8 cellular contexts compared by ENCODE assay signal in the genomic region with DNA sequence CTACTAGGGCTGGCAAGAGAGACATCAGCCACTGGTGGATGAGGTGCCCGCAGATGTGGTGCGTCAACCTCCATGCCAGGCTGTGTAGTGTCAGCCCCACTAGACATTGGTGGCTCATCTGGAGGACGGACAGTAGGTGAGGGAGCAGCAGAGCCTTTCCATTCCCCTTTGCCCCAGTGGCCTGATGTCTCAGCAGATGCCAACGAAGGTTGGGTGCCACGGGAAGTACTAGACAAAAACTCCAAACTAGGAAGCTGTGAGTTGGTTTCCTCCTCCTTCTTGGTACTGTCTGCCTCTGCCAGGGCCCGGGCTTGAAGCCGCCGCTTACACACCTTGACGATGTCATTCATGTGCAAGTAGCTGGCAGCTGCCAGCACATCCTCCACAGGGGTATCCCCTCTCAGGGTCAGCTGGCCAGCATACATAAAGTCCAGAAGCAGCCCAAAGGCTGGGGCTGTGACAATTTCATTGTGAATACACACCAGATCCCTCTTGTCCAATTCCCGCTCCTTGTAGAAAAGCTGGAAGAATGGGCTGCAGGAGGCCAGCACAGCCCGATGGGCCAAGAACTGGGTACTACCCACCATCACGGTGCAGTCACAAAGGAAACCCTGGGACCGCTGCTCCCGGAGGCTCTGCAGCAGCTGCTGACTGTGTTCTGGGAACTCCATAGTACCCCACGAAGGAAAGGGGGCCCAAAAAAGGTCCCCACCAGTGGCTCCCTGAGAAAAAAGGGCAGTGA. TPM values are rescaled to one million over a fixed set of nuclear protein-coding genes. Genes with fewer than 3 reads are reported as not detected.
DNase-seq lines count a peak whose midpoint lies in the region; ATAC-seq, FAIRE-seq and TF ChIP-seq lines count a peak whose summit lies in the region.

No MANE protein-coding gene starts in this region.

- peaks cover 14 to 34% (median 19%) of the 10 kb centered on the region in 4 experiments for H3K36me3 ChIP-seq in H1 (ENCODE audit: control insufficient read depth in 2 of 4, insufficient read depth in 4 of 4, low read length in 3 of 4)
- H3K36me3 ChIP-seq in neutrophil, result no peaks in the 10 kb centered on the region

- no peak overlapping the region for H4K8ac ChIP-seq in H1 (ENCODE audit: extremely low read depth, insufficient read depth, low read length)

- H3K79me2 ChIP-seq in H1 (ENCODE audit: control insufficient read depth in 1 of 2, insufficient read depth in 2 of 2, low read length in 2 of 2), result peaks cover 10 to 57% of the 10 kb centered on the region in 2 experiments

- peak overlapping the region in 2 of 4 experiments; percentile 18 to 29; a peak in 2 of 7 replicates for H3K9ac ChIP-seq in H1 (replicated peaks in 1 of 4; ENCODE audit: extremely low read depth in 1 of 4, low read depth in 3 of 4, low read length in 3 of 4)

- no peak for FAIRE-seq in H1 (lab: Jason Lieb, UNC)

- H3K9me3 ChIP-seq in H1 (ENCODE audit: insufficient read depth in 2 of 2, low read depth in 1 of 2, low read length in 1 of 2) (no peaks in the 10 kb centered on the region), neutrophil (no peaks in the 10 kb centered on the region)

- POLR2A ChIA-PET in H1 (lab: Charles Lee; ENCODE audit: partially characterized antibody), result interaction anchor here (0.9 to 16.9 kb wide), 28 partner anchors 8 to 179 kb away, joined by 3 to 192 read pairs (median 8); a partner anchor contains a TSS

- no peak overlapping the region; the same call in 1 of the 2 replicates for H2BK12ac ChIP-seq in H1 (ENCODE audit: low read depth, low read length)

- TF ChIP-seq POLR2A in NB4 (IDR thresholded peaks at IDR 0.05; ENCODE audit: extremely low read depth, insufficient read length) (no peak), H1 (IDR thresholded peaks at IDR 0.05; ENCODE audit: control extremely low read depth in 1 of 2, low read depth in 2 of 2, low read length in 2 of 2) (no peak)

- no peak for ATAC-seq in HG02642 (IDR thresholded peaks at IDR 0.05; ENCODE audit: poor library complexity, unreplicated experiment)
- no peak for ATAC-seq in HG02623 (IDR thresholded peaks at IDR 0.05; ENCODE audit: unreplicated experiment)
- ATAC-seq in HG03135 (IDR thresholded peaks at IDR 0.05; ENCODE audit: unreplicated experiment), result no peak

- TF ChIP-seq EP300 in H1 (IDR thresholded peaks at IDR 0.05; ENCODE audit: borderline replicate concordance in 1 of 2, low read depth in 2 of 2, low read length in 2 of 2), result no peak

- peaks cover 16% of the 10 kb centered on the region for H3K79me1 ChIP-seq in H1 (ENCODE audit: low read depth, low read length)

- H3K27me3 ChIP-seq in H1 (replicated peaks in 1 of 4; ENCODE audit: control insufficient read depth in 3 of 4, extremely low read depth in 1 of 4, insufficient read depth in 3 of 4, low read length in 3 of 4), result no peaks in the 10 kb centered on the region
- no peaks in the 10 kb centered on the region for H3K27me3 ChIP-seq in neutrophil

- H3K4ac ChIP-seq in H1 (replicated peaks; ENCODE audit: insufficient read length, low read depth, low read length), result no peak overlapping the region

- no peak for TF ChIP-seq RAD21 in H1 (IDR thresholded peaks at IDR 0.05 in 1 of 2, conservative IDR thresholded peaks at IDR 0.05 in 1 of 2; ENCODE audit: low read depth in 2 of 2, low read length in 2 of 2)

- no peak overlapping the region for H3K23ac ChIP-seq in H1 (ENCODE audit: insufficient read length)

- no peak overlapping the region for H4K5ac ChIP-seq in H1 (ENCODE audit: insufficient read length, low read depth, low read length)

- H3K4me1 ChIP-seq in H1 (replicated peaks in 1 of 4; ENCODE audit: control insufficient read depth in 3 of 4, insufficient read depth in 4 of 4, low read length in 3 of 4), result peaks cover 4 to 7% (median 4%) of the 10 kb centered on the region in 4 experiments
- peaks cover 14 to 18% of the 10 kb centered on the region in 2 experiments for H3K4me1 ChIP-seq in neutrophil (ENCODE audit: control insufficient read depth in 1 of 2, insufficient read depth in 1 of 2, low read depth in 1 of 2, low read length in 1 of 2)

- H3K18ac ChIP-seq in H1 (ENCODE audit: extremely low read depth, low read length), result no peak overlapping the region

- no peak overlapping the region for H3K14ac ChIP-seq in H1 (ENCODE audit: insufficient read length)

- H3K27ac ChIP-seq in H1 (ENCODE audit: low read depth, low read length) (peak overlapping the region; percentile 0; the same call in 1 of the 2 replicates), neutrophil (peak overlapping the region; percentile 91)

- no peak overlapping the region for H4K91ac ChIP-seq in H1 (replicated peaks; ENCODE audit: insufficient read length, low read length)

- H2AFZ ChIP-seq in H1 (ENCODE audit: low read length), result no peak overlapping the region

- H3K23me2 ChIP-seq in H1 (ENCODE audit: low read depth, low read length), result no peaks in the 10 kb centered on the region; the same call in 1 of the 2 replicates

- 92% methylated on average over 15 of the region's 15 CpGs; no CpG with 5 or more reads in 1 of the 2 experiments for WGBS in H1 (ENCODE audit: extremely low coverage in 1 of 2, insufficient coverage in 1 of 2, insufficient read length in 1 of 2, insufficient replicate concordance in 2 of 2, low coverage in 1 of 2, low lambda C conversion rate in 2 of 2, missing lambda C conversion rate in 1 of 2), 2 experiments

- H3K4me3 ChIP-seq in NB4 (ENCODE audit: low read depth, low read length) (peak overlapping the region; percentile 92), H1 (ENCODE audit: extremely low read depth in 1 of 4, insufficient read depth in 2 of 4, low read depth in 3 of 4, low read length in 4 of 4) (peak overlapping the region; percentile 74 to 89 (median 82); a peak in 6 of 8 replicates), neutrophil (ENCODE audit: low read depth in 1 of 2, low read length in 1 of 2) (peak overlapping the region; percentile 79 to 92)

- H2AK5ac ChIP-seq in H1 (ENCODE audit: low read depth, low read length), result no peak overlapping the region

- H3K4me2 ChIP-seq in H1 (ENCODE audit: insufficient read depth in 1 of 2, low read depth in 2 of 2, low read length in 2 of 2), result peak overlapping the region; percentile 63 to 82

- H3K56ac ChIP-seq in H1 (replicated peaks; ENCODE audit: insufficient read length, low read depth, low read length), result no peak overlapping the region

- H2BK120ac ChIP-seq in H1 (replicated peaks; ENCODE audit: low read depth, low read length), result no peak overlapping the region

- DNase-seq in D341Med (ENCODE audit: low spot score) (peak; percentile 38), NB4 (ENCODE audit: low read depth) (no peak), H1 (ENCODE audit: low read depth in 1 of 2, low spot score in 2 of 2) (no peak), AML-193 (lab: John Stamatoyannopoulos, UW) (no peak)

- peak overlapping the region; percentile 96; the same call in 1 of the 2 replicates for H2BK5ac ChIP-seq in H1 (ENCODE audit: low read depth, low read length)

- H2BK15ac ChIP-seq in H1 (ENCODE audit: low read length), result no peak overlapping the region

- no peak overlapping the region for H2BK20ac ChIP-seq in H1 (ENCODE audit: low read length)

- no peak for TF ChIP-seq CTCF in NB4 (IDR thresholded peaks at IDR 0.05; ENCODE audit: low read depth, low read length)
- TF ChIP-seq CTCF in H1 (IDR thresholded peaks at IDR 0.05; ENCODE audit: control extremely low read depth in 1 of 3, insufficient read depth in 1 of 3, low read depth in 1 of 3, low read length in 3 of 3), result no peak
- TF ChIP-seq CTCF in neutrophil (IDR thresholded peaks at IDR 0.05), result no peak

- CTCF ChIA-PET in H1 (lab: Charles Lee; ENCODE audit: partially characterized antibody), result interaction anchor here (0.6 to 5.4 kb wide), 14 partner anchors 9 to 159 kb away, joined by 3 to 48 read pairs (median 4); a partner anchor contains a TSS

- H4K20me1 ChIP-seq in H1 (replicated peaks in 1 of 2; ENCODE audit: control insufficient read depth in 1 of 2, insufficient read depth in 2 of 2, low read length in 2 of 2), result peaks cover 14 to 22% of the 10 kb centered on the region in 2 experiments

RNA-seq across cellular contexts. Expression of a gene that starts 0.8 kb away (rescaled TPM):
- 76.5 and 76.9 TPM in 2 replicates for total RNA-seq in H1 (2021; fragmentation: NEBNext Ultra II Directional; extraction: Animal tissue kit (Norgen Biotek cat#: 25700))
- 30.2 and 39.5 TPM in 2 replicates for polyA plus RNA-seq in H1 (2011; rRNA removed)
- polyA plus RNA-seq in H1 (2011; cell fraction: cytosol; rRNA removed), result 32.4 TPM
- 42.7 TPM for polyA plus RNA-seq in H1 (2011; cell fraction: nucleus; rRNA removed)
- 25.8 to 27.7 TPM (median 26.2 TPM) in 4 replicates for polyA plus RNA-seq in H1 (2012, experiment 1 of 2)
- 15.5 TPM for polyA plus RNA-seq in H1 (2012, experiment 2 of 2)
- 90.5 TPM for polyA plus RNA-seq in H1 (2013, experiment 1 of 2)
- polyA plus RNA-seq in H1 (2013, experiment 2 of 2), result 90.7 TPM
- polyA minus RNA-seq in H1 (2011; rRNA and poly(A)+ RNA removed), result 56.6 and 78.4 TPM in 2 replicates
- 36.3 TPM for polyA minus RNA-seq in H1 (2011; cell fraction: cytosol; rRNA and poly(A)+ RNA removed)
- 27.4 TPM for polyA minus RNA-seq in H1 (2011; cell fraction: nucleus; rRNA and poly(A)+ RNA removed)

RNA-seq across cellular contexts. Expression of a gene that starts 8.2 kb away (rescaled TPM):
- 126 and 131 TPM in 2 replicates for total RNA-seq in H1 (2021; fragmentation: NEBNext Ultra II Directional; extraction: Animal tissue kit (Norgen Biotek cat#: 25700))
- polyA plus RNA-seq in H1 (2011; rRNA removed), result 206 and 329 TPM in 2 replicates
- 216 TPM for polyA plus RNA-seq in H1 (2011; cell fraction: cytosol; rRNA removed)
- polyA plus RNA-seq in H1 (2011; cell fraction: nucleus; rRNA removed), result 133 TPM
- polyA plus RNA-seq in H1 (2012, experiment 1 of 2), result 202 to 238 TPM (median 211 TPM) in 4 replicates
- polyA plus RNA-seq in H1 (2012, experiment 2 of 2), result 166 TPM
- 117 TPM for polyA plus RNA-seq in H1 (2013, experiment 1 of 2)
- 127 TPM for polyA plus RNA-seq in H1 (2013, experiment 2 of 2)
- polyA minus RNA-seq in H1 (2011; rRNA and poly(A)+ RNA removed), result 152 and 168 TPM in 2 replicates
- 84.3 TPM for polyA minus RNA-seq in H1 (2011; cell fraction: cytosol; rRNA and poly(A)+ RNA removed)
- polyA minus RNA-seq in H1 (2011; cell fraction: nucleus; rRNA and poly(A)+ RNA removed), result 59.3 TPM

RNA-seq across cellular contexts. Expression of a gene that starts 18.0 kb away (rescaled TPM):
- 29.6 and 31.9 TPM in 2 replicates for total RNA-seq in H1 (2021; fragmentation: NEBNext Ultra II Directional; extraction: Animal tissue kit (Norgen Biotek cat#: 25700))
- 24.8 and 37.3 TPM in 2 replicates for polyA plus RNA-seq in H1 (2011; rRNA removed)
- 45.8 TPM for polyA plus RNA-seq in H1 (2011; cell fraction: cytosol; rRNA removed)
- 138 TPM for polyA plus RNA-seq in H1 (2011; cell fraction: nucleus; rRNA removed)
- 33.0 to 45.0 TPM (median 41.9 TPM) in 4 replicates for polyA plus RNA-seq in H1 (2012, experiment 1 of 2)
- polyA plus RNA-seq in H1 (2012, experiment 2 of 2), result 33.2 TPM
- 16.7 TPM for polyA plus RNA-seq in H1 (2013, experiment 1 of 2)
- polyA plus RNA-seq in H1 (2013, experiment 2 of 2), result 14.5 TPM
- 37.2 and 37.8 TPM in 2 replicates for polyA minus RNA-seq in H1 (2011; rRNA and poly(A)+ RNA removed)
- 22.2 TPM for polyA minus RNA-seq in H1 (2011; cell fraction: cytosol; rRNA and poly(A)+ RNA removed)
- 28.5 TPM for polyA minus RNA-seq in H1 (2011; cell fraction: nucleus; rRNA and poly(A)+ RNA removed)

RNA-seq across cellular contexts. Expression of a gene that starts 24.9 kb away (rescaled TPM):
- total RNA-seq in H1 (2021; fragmentation: NEBNext Ultra II Directional; extraction: Animal tissue kit (Norgen Biotek cat#: 25700)), result 34.1 and 34.5 TPM in 2 replicates
- polyA plus RNA-seq in H1 (2011; rRNA removed), result 25.4 and 28.1 TPM in 2 replicates
- polyA plus RNA-seq in H1 (2011; cell fraction: cytosol; rRNA removed), result 39.2 TPM
- 26.6 TPM for polyA plus RNA-seq in H1 (2011; cell fraction: nucleus; rRNA removed)
- 40.6 to 47.5 TPM (median 42.9 TPM) in 4 replicates for polyA plus RNA-seq in H1 (2012, experiment 1 of 2)
- polyA plus RNA-seq in H1 (2012, experiment 2 of 2), result 37.9 TPM
- 46.7 TPM for polyA plus RNA-seq in H1 (2013, experiment 1 of 2)
- 51.5 TPM for polyA plus RNA-seq in H1 (2013, experiment 2 of 2)
- 21.1 and 23.8 TPM in 2 replicates for polyA minus RNA-seq in H1 (2011; rRNA and poly(A)+ RNA removed)
- polyA minus RNA-seq in H1 (2011; cell fraction: cytosol; rRNA and poly(A)+ RNA removed), result 9.5 TPM
- polyA minus RNA-seq in H1 (2011; cell fraction: nucleus; rRNA and poly(A)+ RNA removed), result 16.9 TPM

RNA-seq across cellular contexts. Expression of a gene that starts 25.9 kb away (rescaled TPM):
- total RNA-seq in H1 (2021; fragmentation: NEBNext Ultra II Directional; extraction: Animal tissue kit (Norgen Biotek cat#: 25700)), result 44.3 and 46.4 TPM in 2 replicates
- polyA plus RNA-seq in H1 (2011; rRNA removed), result 12.7 and 14.9 TPM in 2 replicates
- 19.3 TPM for polyA plus RNA-seq in H1 (2011; cell fraction: cytosol; rRNA removed)
- polyA plus RNA-seq in H1 (2011; cell fraction: nucleus; rRNA removed), result 11.2 TPM
- polyA plus RNA-seq in H1 (2012, experiment 1 of 2), result 43.1 to 48.6 TPM (median 46.3 TPM) in 4 replicates
- polyA plus RNA-seq in H1 (2012, experiment 2 of 2), result 10.2 TPM
- polyA plus RNA-seq in H1 (2013, experiment 1 of 2), result 26.9 TPM
- 26.0 TPM for polyA plus RNA-seq in H1 (2013, experiment 2 of 2)
- 14.5 and 15.9 TPM in 2 replicates for polyA minus RNA-seq in H1 (2011; rRNA and poly(A)+ RNA removed)
- 17.6 TPM for polyA minus RNA-seq in H1 (2011; cell fraction: cytosol; rRNA and poly(A)+ RNA removed)
- polyA minus RNA-seq in H1 (2011; cell fraction: nucleus; rRNA and poly(A)+ RNA removed), result 17.6 TPM
